21 cellular contexts compared by ENCODE assay signal in the genomic region with DNA sequence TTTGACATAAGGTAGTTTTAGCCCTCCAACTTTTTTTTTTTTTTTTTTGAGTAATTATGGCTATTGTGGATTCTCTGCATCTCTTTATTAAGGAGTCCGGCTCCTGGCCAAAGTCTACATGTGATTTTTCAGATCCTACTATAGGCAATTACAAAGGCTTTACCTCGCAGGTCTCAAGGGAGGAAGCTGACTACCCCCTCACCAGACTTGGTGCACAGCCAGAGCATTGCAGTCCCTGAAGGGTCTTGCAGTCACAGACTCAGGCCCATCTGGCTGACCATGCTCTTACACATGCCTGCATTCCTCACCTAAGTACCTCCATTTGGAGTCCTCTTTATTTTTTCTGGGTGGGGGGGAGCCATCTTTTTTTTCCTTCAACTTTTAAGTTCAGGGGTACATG.
DNase-seq lines count a peak whose midpoint lies in the region; TF ChIP-seq lines count a peak whose summit lies in the region.
"Had no signal": no experiment of that assay in that cellular context is flagged by ENCODE, and none has a peak within 500 bp of the region (broad histone marks: within the 10 kb centered on the region; RNA-seq: fewer than 3 reads in every experiment).

No MANE protein-coding gene starts in this region.

- H3K27me3 Mint-ChIP-seq in glutamatergic neuron (ENCODE audit: unreplicated experiment): peaks cover 6% of the 10 kb centered on the region
- H3K27me3 Mint-ChIP-seq in osteocyte (ENCODE audit: unreplicated experiment): no peaks in the 10 kb centered on the region

- H3K9ac ChIP-seq in BLaER1 treated with 17β-estradiol and CSF1 and Interleukin-3, amounts not matched to agents 10 nM and 100 nM: no peak overlapping the region

- TF ChIP-seq CTCF in BE2C (IDR thresholded peaks at IDR 0.05; ENCODE audit: low read depth, low read length) (no peak), glutamatergic neuron (IDR thresholded peaks at IDR 0.05; ENCODE audit: partially characterized antibody, unreplicated experiment) (no peak), osteocyte (IDR thresholded peaks at IDR 0.05) (no peak)

- peak overlapping the region; percentile 90 for H3K27ac Mint-ChIP-seq in glutamatergic neuron (ENCODE audit: unreplicated experiment)
- H3K27ac Mint-ChIP-seq in osteocyte (ENCODE audit: unreplicated experiment): no peak overlapping the region
- H3K27ac Mint-ChIP-seq: GM23338, H9 had no signal

- H3K4me3 Mint-ChIP-seq in glutamatergic neuron (ENCODE audit: unreplicated experiment) (no peak overlapping the region), osteocyte (ENCODE audit: unreplicated experiment) (no peak overlapping the region)
- H3K4me3 Mint-ChIP-seq: GM23338, H9 had no signal

- no peak overlapping the region for H3K27ac ChIP-seq in BLaER1 treated with 17β-estradiol and CSF1 and Interleukin-3, amounts not matched to agents 10 nM and 100 nM
- H3K27ac ChIP-seq: A549, PC-9, SJCRH30 had no signal

- H3K36me3 Mint-ChIP-seq in glutamatergic neuron (ENCODE audit: unreplicated experiment) (peaks cover 10% of the 10 kb centered on the region), osteocyte (ENCODE audit: unreplicated experiment) (peaks cover 39% of the 10 kb centered on the region)

- no peaks in the 10 kb centered on the region for H3K36me3 ChIP-seq in BE2C
- H3K36me3 ChIP-seq in BLaER1 treated with 17β-estradiol and CSF1 and Interleukin-3, amounts not matched to agents 10 nM and 100 nM: peaks cover 0 to 16% (median 7%) of the 10 kb centered on the region in 11 experiments; a peak in 11 of 22 replicates
- H3K36me3 ChIP-seq: SJCRH30 had no signal

- peak overlapping the region in 6 of 11 experiments; percentile 4 to 33 (median 30); a peak in 6 of 22 replicates for H3K4me2 ChIP-seq in BLaER1 treated with 17β-estradiol and CSF1 and Interleukin-3, amounts not matched to agents 10 nM and 100 nM
- H3K4me2 ChIP-seq: A549, GM23338, PC-9 had no signal

- H3K9me3 Mint-ChIP-seq in glutamatergic neuron (ENCODE audit: unreplicated experiment): peaks cover 5% of the 10 kb centered on the region
- H3K9me3 Mint-ChIP-seq in osteocyte (ENCODE audit: unreplicated experiment): peaks cover 7% of the 10 kb centered on the region
- H3K9me3 Mint-ChIP-seq: GM23338, H9 had no signal

- DNase-seq in BE2C (peak; percentile 20), NCI-H1092 treated with DMSO at 0.1 percent for 48 hours (lab: John Stamatoyannopoulos, UW) (peak; percentile 36), glutamatergic neuron (peak; percentile 39), osteocyte (ENCODE audit: extremely low spot score, unreplicated experiment) (no peak), NOMO-1 treated with dmso at 0.1 percent for 144 hours (lab: John Stamatoyannopoulos, UW; ENCODE audit: unreplicated experiment) (no peak), SKM-1 treated with dmso at 0.1 percent for 144 hours (lab: John Stamatoyannopoulos, UW; ENCODE audit: unreplicated experiment) (no peak)
- DNase-seq: Calu3, DMS79 treated with DMSO at 0.1 percent for 48 hours, GF-D8, H9, Kasumi-1, NCI-H1694, NCI-H2081, NCI-H2227 treated with DMSO at 0.1 percent for 48 hours, NCI-H510A, PC-9, SJCRH30, T-helper 2 cell had no signal

- H3K27me3 ChIP-seq in BE2C: no peaks in the 10 kb centered on the region
- no peaks in the 10 kb centered on the region for H3K27me3 ChIP-seq in BLaER1 treated with 17β-estradiol and CSF1 and Interleukin-3, amounts not matched to agents 10 nM and 100 nM
- H3K27me3 ChIP-seq: SJCRH30 had no signal

- no peak overlapping the region for H3K4me3 ChIP-seq in BE2C (ENCODE audit: low read depth, low read length)
- no peak overlapping the region for H3K4me3 ChIP-seq in BLaER1 treated with 17β-estradiol and CSF1 and Interleukin-3, amounts not matched to agents 10 nM and 100 nM
- H3K4me3 ChIP-seq: A549, GM23338, PC-9, SJCRH30 had no signal

- H4K20me1 ChIP-seq in BLaER1 treated with 17β-estradiol and CSF1 and Interleukin-3, amounts not matched to agents 10 nM and 100 nM: no peaks in the 10 kb centered on the region

- peaks cover 12% of the 10 kb centered on the region for H3K4me1 Mint-ChIP-seq in glutamatergic neuron (ENCODE audit: low read depth, unreplicated experiment)
- no peaks in the 10 kb centered on the region for H3K4me1 Mint-ChIP-seq in osteocyte (ENCODE audit: unreplicated experiment)
- H3K4me1 Mint-ChIP-seq: GM23338, H9 had no signal

- H3K4me1 ChIP-seq in BE2C: no peaks in the 10 kb centered on the region
- peaks cover 0 to 12% (median 9%) of the 10 kb centered on the region in 10 experiments; a peak in 10 of 20 replicates for H3K4me1 ChIP-seq in BLaER1 treated with 17β-estradiol and CSF1 and Interleukin-3, amounts not matched to agents 10 nM and 100 nM
- H3K4me1 ChIP-seq: A549, SJCRH30 had no signal

- H3K9me3 ChIP-seq in BE2C: no peaks in the 10 kb centered on the region
- H3K9me3 ChIP-seq in BLaER1 treated with 17β-estradiol and CSF1 and Interleukin-3, amounts not matched to agents 10 nM and 100 nM (replicated peaks in 1 of 11): peaks cover 13 to 37% (median 26%) of the 10 kb centered on the region in 11 experiments
- H3K9me3 ChIP-seq: A549, SJCRH30 had no signal

Comparison
In these comparisons a context has a peak if more than half of its experiments do, and no peak if none do; other contexts are left out.
1. DNase-seq: peak in BE2C (single experiment), NCI-H1092 treated with DMSO at 0.1 percent for 48 hours (single experiment) and glutamatergic neuron (single experiment); none in osteocyte (single experiment), NOMO-1 treated with dmso at 0.1 percent for 144 hours (single experiment) and SKM-1 treated with dmso at 0.1 percent for 144 hours (single experiment).